In genomic region chr7:116630932-116631449, GRCh38 we compare ENCODE assay signal across 1 cellular context.
TF ChIP-seq lines count a peak whose summit lies in the region.

No MANE protein-coding gene starts in this region.

TF ChIP-seq in GM23338, 12 proteins besides CTCF, POLR2A, EP300 and RAD21 (continued from another document):
- no peak for TF ChIP-seq EZH2phosphoT487 (IDR thresholded peaks at IDR 0.05; ENCODE audit: unreplicated experiment)
- no peak for TF ChIP-seq STAT1 (IDR thresholded peaks at IDR 0.05; ENCODE audit: unreplicated experiment)
- TF ChIP-seq EZH2 (IDR thresholded peaks at IDR 0.05; ENCODE audit: low read depth, unreplicated experiment) = no peak
- TF ChIP-seq REST (IDR thresholded peaks at IDR 0.05; ENCODE audit: unreplicated experiment) = no peak
- TF ChIP-seq ZNF114 (CRISPR knock-in tag; IDR thresholded peaks at IDR 0.05) = no peak
- TF ChIP-seq POLR2AphosphoS5 (IDR thresholded peaks at IDR 0.05; ENCODE audit: low read depth) = no peak
- no peak for TF ChIP-seq JUNB (IDR thresholded peaks at IDR 0.05; ENCODE audit: unreplicated experiment)
